1 cellular context compared by ENCODE assay signal in the genomic region with DNA sequence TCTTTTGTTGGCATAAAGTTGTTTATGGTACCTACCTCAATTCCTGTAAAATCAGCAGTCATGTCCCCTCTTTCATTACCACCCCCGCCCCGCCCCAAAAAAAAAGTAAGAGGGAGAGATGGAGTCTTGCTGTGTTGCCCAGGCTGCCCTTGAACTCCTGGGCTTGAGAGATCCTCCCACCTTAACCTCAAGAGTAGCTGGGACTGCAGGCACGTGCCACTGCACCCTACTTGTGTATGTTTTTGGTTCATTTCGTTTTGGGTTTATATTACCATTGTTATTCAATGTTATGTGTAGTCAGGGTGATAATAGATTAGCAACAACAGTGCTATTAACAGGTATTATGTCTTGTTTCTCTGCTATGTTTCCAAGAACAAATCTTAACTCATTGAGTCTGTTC.
TF ChIP-seq lines count a peak whose summit lies in the region.

No MANE protein-coding gene starts in this region.

TF ChIP-seq in GM23338, 12 proteins besides CTCF, POLR2A, EP300 and RAD21 (continued from another document):
- TF ChIP-seq, protein P1, sequence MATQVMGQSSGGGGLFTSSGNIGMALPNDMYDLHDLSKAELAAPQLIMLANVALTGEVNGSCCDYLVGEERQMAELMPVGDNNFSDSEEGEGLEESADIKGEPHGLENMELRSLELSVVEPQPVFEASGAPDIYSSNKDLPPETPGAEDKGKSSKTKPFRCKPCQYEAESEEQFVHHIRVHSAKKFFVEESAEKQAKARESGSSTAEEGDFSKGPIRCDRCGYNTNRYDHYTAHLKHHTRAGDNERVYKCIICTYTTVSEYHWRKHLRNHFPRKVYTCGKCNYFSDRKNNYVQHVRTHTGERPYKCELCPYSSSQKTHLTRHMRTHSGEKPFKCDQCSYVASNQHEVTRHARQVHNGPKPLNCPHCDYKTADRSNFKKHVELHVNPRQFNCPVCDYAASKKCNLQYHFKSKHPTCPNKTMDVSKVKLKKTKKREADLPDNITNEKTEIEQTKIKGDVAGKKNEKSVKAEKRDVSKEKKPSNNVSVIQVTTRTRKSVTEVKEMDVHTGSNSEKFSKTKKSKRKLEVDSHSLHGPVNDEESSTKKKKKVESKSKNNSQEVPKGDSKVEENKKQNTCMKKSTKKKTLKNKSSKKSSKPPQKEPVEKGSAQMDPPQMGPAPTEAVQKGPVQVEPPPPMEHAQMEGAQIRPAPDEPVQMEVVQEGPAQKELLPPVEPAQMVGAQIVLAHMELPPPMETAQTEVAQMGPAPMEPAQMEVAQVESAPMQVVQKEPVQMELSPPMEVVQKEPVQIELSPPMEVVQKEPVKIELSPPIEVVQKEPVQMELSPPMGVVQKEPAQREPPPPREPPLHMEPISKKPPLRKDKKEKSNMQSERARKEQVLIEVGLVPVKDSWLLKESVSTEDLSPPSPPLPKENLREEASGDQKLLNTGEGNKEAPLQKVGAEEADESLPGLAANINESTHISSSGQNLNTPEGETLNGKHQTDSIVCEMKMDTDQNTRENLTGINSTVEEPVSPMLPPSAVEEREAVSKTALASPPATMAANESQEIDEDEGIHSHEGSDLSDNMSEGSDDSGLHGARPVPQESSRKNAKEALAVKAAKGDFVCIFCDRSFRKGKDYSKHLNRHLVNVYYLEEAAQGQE (IDR thresholded peaks at IDR 0.05; ENCODE audit: unreplicated experiment) = no peak
- TF ChIP-seq STAT1 (IDR thresholded peaks at IDR 0.05; ENCODE audit: unreplicated experiment) = no peak
- TF ChIP-seq, protein P2, sequence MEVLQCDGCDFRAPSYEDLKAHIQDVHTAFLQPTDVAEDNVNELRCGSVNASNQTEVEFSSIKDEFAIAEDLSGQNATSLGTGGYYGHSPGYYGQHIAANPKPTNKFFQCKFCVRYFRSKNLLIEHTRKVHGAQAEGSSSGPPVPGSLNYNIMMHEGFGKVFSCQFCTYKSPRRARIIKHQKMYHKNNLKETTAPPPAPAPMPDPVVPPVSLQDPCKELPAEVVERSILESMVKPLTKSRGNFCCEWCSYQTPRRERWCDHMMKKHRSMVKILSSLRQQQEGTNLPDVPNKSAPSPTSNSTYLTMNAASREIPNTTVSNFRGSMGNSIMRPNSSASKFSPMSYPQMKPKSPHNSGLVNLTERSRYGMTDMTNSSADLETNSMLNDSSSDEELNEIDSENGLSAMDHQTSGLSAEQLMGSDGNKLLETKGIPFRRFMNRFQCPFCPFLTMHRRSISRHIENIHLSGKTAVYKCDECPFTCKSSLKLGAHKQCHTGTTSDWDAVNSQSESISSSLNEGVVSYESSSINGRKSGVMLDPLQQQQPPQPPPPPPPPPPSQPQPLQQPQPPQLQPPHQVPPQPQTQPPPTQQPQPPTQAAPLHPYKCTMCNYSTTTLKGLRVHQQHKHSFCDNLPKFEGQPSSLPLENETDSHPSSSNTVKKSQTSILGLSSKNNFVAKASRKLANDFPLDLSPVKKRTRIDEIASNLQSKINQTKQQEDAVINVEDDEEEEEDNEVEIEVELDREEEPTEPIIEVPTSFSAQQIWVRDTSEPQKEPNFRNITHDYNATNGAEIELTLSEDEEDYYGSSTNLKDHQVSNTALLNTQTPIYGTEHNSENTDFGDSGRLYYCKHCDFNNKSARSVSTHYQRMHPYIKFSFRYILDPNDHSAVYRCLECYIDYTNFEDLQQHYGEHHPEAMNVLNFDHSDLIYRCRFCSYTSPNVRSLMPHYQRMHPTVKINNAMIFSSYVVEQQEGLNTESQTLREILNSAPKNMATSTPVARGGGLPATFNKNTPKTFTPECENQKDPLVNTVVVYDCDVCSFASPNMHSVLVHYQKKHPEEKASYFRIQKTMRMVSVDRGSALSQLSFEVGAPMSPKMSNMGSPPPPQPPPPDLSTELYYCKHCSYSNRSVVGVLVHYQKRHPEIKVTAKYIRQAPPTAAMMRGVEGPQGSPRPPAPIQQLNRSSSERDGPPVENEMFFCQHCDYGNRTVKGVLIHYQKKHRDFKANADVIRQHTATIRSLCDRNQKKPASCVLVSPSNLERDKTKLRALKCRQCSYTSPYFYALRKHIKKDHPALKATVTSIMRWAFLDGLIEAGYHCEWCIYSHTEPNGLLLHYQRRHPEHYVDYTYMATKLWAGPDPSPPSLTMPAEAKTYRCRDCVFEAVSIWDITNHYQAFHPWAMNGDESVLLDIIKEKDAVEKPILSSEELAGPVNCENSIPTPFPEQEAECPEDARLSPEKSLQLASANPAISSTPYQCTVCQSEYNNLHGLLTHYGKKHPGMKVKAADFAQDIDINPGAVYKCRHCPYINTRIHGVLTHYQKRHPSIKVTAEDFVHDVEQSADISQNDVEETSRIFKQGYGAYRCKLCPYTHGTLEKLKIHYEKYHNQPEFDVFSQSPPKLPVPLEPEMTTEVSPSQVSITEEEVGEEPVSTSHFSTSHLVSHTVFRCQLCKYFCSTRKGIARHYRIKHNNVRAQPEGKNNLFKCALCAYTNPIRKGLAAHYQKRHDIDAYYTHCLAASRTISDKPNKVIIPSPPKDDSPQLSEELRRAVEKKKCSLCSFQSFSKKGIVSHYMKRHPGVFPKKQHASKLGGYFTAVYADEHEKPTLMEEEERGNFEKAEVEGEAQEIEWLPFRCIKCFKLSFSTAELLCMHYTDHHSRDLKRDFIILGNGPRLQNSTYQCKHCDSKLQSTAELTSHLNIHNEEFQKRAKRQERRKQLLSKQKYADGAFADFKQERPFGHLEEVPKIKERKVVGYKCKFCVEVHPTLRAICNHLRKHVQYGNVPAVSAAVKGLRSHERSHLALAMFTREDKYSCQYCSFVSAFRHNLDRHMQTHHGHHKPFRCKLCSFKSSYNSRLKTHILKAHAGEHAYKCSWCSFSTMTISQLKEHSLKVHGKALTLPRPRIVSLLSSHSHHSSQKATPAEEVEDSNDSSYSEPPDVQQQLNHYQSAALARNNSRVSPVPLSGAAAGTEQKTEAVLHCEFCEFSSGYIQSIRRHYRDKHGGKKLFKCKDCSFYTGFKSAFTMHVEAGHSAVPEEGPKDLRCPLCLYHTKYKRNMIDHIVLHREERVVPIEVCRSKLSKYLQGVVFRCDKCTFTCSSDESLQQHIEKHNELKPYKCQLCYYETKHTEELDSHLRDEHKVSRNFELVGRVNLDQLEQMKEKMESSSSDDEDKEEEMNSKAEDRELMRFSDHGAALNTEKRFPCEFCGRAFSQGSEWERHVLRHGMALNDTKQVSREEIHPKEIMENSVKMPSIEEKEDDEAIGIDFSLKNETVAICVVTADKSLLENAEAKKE (CRISPR knock-in tag; IDR thresholded peaks at IDR 0.05) = no peak
- TF ChIP-seq, protein P3, sequence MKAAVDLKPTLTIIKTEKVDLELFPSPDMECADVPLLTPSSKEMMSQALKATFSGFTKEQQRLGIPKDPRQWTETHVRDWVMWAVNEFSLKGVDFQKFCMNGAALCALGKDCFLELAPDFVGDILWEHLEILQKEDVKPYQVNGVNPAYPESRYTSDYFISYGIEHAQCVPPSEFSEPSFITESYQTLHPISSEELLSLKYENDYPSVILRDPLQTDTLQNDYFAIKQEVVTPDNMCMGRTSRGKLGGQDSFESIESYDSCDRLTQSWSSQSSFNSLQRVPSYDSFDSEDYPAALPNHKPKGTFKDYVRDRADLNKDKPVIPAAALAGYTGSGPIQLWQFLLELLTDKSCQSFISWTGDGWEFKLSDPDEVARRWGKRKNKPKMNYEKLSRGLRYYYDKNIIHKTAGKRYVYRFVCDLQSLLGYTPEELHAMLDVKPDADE (IDR thresholded peaks at IDR 0.05) = no peak
- no peak for TF ChIP-seq POLR2AphosphoS5 (IDR thresholded peaks at IDR 0.05; ENCODE audit: low read depth)
- TF ChIP-seq NANOG (IDR thresholded peaks at IDR 0.05; ENCODE audit: borderline replicate concordance) = no peak
TF ChIP-seq in GM23338: peak in this region for 0.
